8 cellular contexts compared by ENCODE assay signal in genomic region chrX:11533211-11533651, GRCh38.
DNase-seq lines count a peak whose midpoint lies in the region; ATAC-seq and TF ChIP-seq lines count a peak whose summit lies in the region.

No MANE protein-coding gene starts in this region.

- BruUV-seq in PC-3 (replicated peaks; lab: Mats Ljungman, UMichigan), result no TSS peak

- no peaks in the 10 kb centered on the region for H3K79me2 ChIP-seq in PC-3 (ENCODE audit: low read length)

- H3K4me2 ChIP-seq in PC-3 (ENCODE audit: low read length), result peak overlapping the region; percentile 64; the same call in 1 of the 2 replicates

- intact Hi-C loops in PC-3 (cut with micrococcal nuclease), result loop anchor here (1.0 to 10.0 kb wide), 4 partner anchors 191 to 372 kb away; partner anchors contain the start of gene MSL3

- H3K9ac ChIP-seq in PC-3 (ENCODE audit: low read length), result no peak overlapping the region

- no peaks in the 10 kb centered on the region for H3K27me3 ChIP-seq in PC-3 (ENCODE audit: low read length)

- no peak overlapping the region for H3K4me3 ChIP-seq in HEK293 (ENCODE audit: low read depth, low read length)
- H3K4me3 ChIP-seq in PC-3 (ENCODE audit: low read length), result no peak overlapping the region

- no peak for DNase-seq in activated naive CD8-positive, alpha-beta T cell treated with anti-CD3 and anti-CD28 coated beads, Interleukin-2, amount 10 ng/mL, durations not matched to agents 7 days and 5 days
- DNase-seq in activated naive CD8-positive, alpha-beta T cell treated with anti-CD3 and anti-CD28 coated beads for 36 hours, result no peak
- DNase-seq in M059J (ENCODE audit: low read depth), result peak; percentile 80
- peak; percentile 84 for DNase-seq in PC-3
- peak; percentile 73 for DNase-seq in dermis blood vessel endothelial cell
- peak; percentile 56 for DNase-seq in medulla oblongata (ENCODE audit: extremely low spot score)
- no peak for DNase-seq in T-helper 9 cell

- H3K4me1 ChIP-seq in HEK293 (ENCODE audit: control insufficient read depth, insufficient read depth, low read length) (no peaks in the 10 kb centered on the region), PC-3 (ENCODE audit: insufficient read depth, low read length) (peaks cover 12% of the 10 kb centered on the region)

- no peaks in the 10 kb centered on the region for H3K9me2 ChIP-seq in PC-3 (replicated peaks; ENCODE audit: low read length)

- CTCF ChIA-PET in HEK293 (lab: Yijun Ruan, JAX) (no interaction called here), PC-3 (lab: Charles Lee) (no interaction called here)

- H3K4me3 Mint-ChIP-seq in activated naive CD8-positive, alpha-beta T cell treated with anti-CD3 and anti-CD28 coated beads, Interleukin-2, amount 10 ng/mL, durations not matched to agents 7 days and 5 days, result no peak overlapping the region
- no peak overlapping the region for H3K4me3 Mint-ChIP-seq in activated naive CD8-positive, alpha-beta T cell treated with anti-CD3 and anti-CD28 coated beads for 36 hours

- H3K27ac ChIP-seq in HEK293 (ENCODE audit: extremely low read depth, low read depth, low read length) (no peak overlapping the region), PC-3 (ENCODE audit: low read length) (no peak overlapping the region)

- H3K9me3 Mint-ChIP-seq in activated naive CD8-positive, alpha-beta T cell treated with anti-CD3 and anti-CD28 coated beads, Interleukin-2, amount 10 ng/mL, durations not matched to agents 7 days and 5 days, result no peaks in the 10 kb centered on the region
- H3K9me3 Mint-ChIP-seq in activated naive CD8-positive, alpha-beta T cell treated with anti-CD3 and anti-CD28 coated beads for 36 hours, result no peaks in the 10 kb centered on the region

- H3K36me3 ChIP-seq in HEK293 (ENCODE audit: control insufficient read depth in 2 of 2, insufficient read depth in 1 of 2, low read length in 2 of 2), result no peaks in the 10 kb centered on the region
- H3K36me3 ChIP-seq in PC-3 (ENCODE audit: low read depth, low read length), result no peaks in the 10 kb centered on the region; the same call in 1 of the 2 replicates

- TF ChIP-seq CTCF in HEK293 (tag by site-specific recombination; IDR thresholded peaks at IDR 0.05) (0 out of 2 replicates have a peak, but pooled peaks have one; percentile 9), PC-3 (conservative IDR thresholded peaks at IDR 0.05; ENCODE audit: low read depth, low read length) (peak; percentile 95)

- peaks cover 2% of the 10 kb centered on the region for H3K27me3 Mint-ChIP-seq in activated naive CD8-positive, alpha-beta T cell treated with anti-CD3 and anti-CD28 coated beads, Interleukin-2, amount 10 ng/mL, durations not matched to agents 7 days and 5 days
- H3K27me3 Mint-ChIP-seq in activated naive CD8-positive, alpha-beta T cell treated with anti-CD3 and anti-CD28 coated beads for 36 hours, result no peaks in the 10 kb centered on the region

- H3K9me3 ChIP-seq in HEK293 (ENCODE audit: control insufficient read depth, insufficient read depth, low read depth, low read length), result no peaks in the 10 kb centered on the region
- no peaks in the 10 kb centered on the region for H3K9me3 ChIP-seq in PC-3 (ENCODE audit: low read length)

- no peak overlapping the region for H3K27ac Mint-ChIP-seq in activated naive CD8-positive, alpha-beta T cell treated with anti-CD3 and anti-CD28 coated beads, Interleukin-2, amount 10 ng/mL, durations not matched to agents 7 days and 5 days
- H3K27ac Mint-ChIP-seq in activated naive CD8-positive, alpha-beta T cell treated with anti-CD3 and anti-CD28 coated beads for 36 hours, result no peak overlapping the region

- peak overlapping the region; percentile 54; the same call in 1 of the 2 replicates for H2AFZ ChIP-seq in PC-3 (ENCODE audit: low read length)

- H4K20me1 ChIP-seq in PC-3 (ENCODE audit: low read length), result no peaks in the 10 kb centered on the region

- H3F3A ChIP-seq in PC-3 (ENCODE audit: low read length, unreplicated experiment), result no peaks in the 10 kb centered on the region

- ATAC-seq in activated naive CD8-positive, alpha-beta T cell treated with anti-CD3 and anti-CD28 coated beads, Interleukin-2, amount 10 ng/mL, durations not matched to agents 7 days and 5 days (ENCODE audit: low read depth), result peak; percentile 94
- ATAC-seq in PC-3, result peak; percentile 86

- H3K36me3 Mint-ChIP-seq in activated naive CD8-positive, alpha-beta T cell treated with anti-CD3 and anti-CD28 coated beads, Interleukin-2, amount 10 ng/mL, durations not matched to agents 7 days and 5 days, result no peaks in the 10 kb centered on the region
- no peaks in the 10 kb centered on the region for H3K36me3 Mint-ChIP-seq in activated naive CD8-positive, alpha-beta T cell treated with anti-CD3 and anti-CD28 coated beads for 36 hours

- no peaks in the 10 kb centered on the region for H3K4me1 Mint-ChIP-seq in activated naive CD8-positive, alpha-beta T cell treated with anti-CD3 and anti-CD28 coated beads, Interleukin-2, amount 10 ng/mL, durations not matched to agents 7 days and 5 days
- H3K4me1 Mint-ChIP-seq in activated naive CD8-positive, alpha-beta T cell treated with anti-CD3 and anti-CD28 coated beads for 36 hours, result no peaks in the 10 kb centered on the region

- POLR2A ChIA-PET in activated naive CD8-positive, alpha-beta T cell treated with anti-CD3 and anti-CD28 coated beads, Interleukin-2, amount 10 ng/mL, durations not matched to agents 7 days and 5 days (lab: Charles Lee), result no interaction called here
- POLR2A ChIA-PET in HEK293 (lab: Yijun Ruan, JAX) (no interaction called here), PC-3 (lab: Charles Lee; ENCODE audit: unreplicated experiment) (no interaction called here)

TF ChIP-seq in HEK293, 187 proteins besides CTCF, POLR2A, EP300 and RAD21:
- TF ChIP-seq ZNF660 (tag by site-specific recombination; IDR thresholded peaks at IDR 0.05), result peak; percentile 34; the same call in 1 of the 2 replicates
- peak; percentile 79 for TF ChIP-seq ZNF654 (tag by site-specific recombination; IDR thresholded peaks at IDR 0.05; ENCODE audit: low read depth)
- no peak for TF ChIP-seq KLF17 (tag by site-specific recombination; IDR thresholded peaks at IDR 0.05)

Comparison
In these comparisons a context has a peak if more than half of its experiments do, and no peak if none do; other contexts are left out.
1. DNase-seq: peak in M059J (single experiment), PC-3 (single experiment), dermis blood vessel endothelial cell (single experiment) and medulla oblongata (single experiment); none in activated naive CD8-positive, alpha-beta T cell treated with anti-CD3 and anti-CD28 coated beads, Interleukin-2, amount 10 ng/mL, durations not matched to agents 7 days and 5 days (single experiment), activated naive CD8-positive, alpha-beta T cell treated with anti-CD3 and anti-CD28 coated beads for 36 hours (single experiment) and T-helper 9 cell (single experiment).